ENCODE assay signal across 29 cellular contexts in the genomic region with DNA sequence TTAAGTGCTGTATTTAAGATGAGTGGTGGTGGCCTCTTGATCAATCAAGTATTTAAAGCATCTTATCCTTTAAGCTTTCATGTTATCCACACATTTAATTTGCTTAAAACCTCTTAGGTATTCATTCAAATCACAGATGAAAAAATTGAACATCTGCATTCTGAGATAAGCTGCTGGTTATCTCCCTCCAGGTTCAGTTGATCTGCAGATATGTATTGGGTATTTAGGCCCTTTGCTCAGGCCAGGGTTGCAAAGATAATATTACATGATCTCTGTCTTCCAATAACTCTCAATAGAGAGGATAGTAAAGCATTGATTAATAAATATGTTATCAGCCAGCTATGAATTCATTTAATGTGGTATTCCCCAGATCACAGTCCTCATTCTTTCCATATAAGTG. TPM values are rescaled to one million over a fixed set of nuclear protein-coding genes. Genes with fewer than 3 reads are reported as not detected.
DNase-seq lines count a peak whose midpoint lies in the region; ATAC-seq and TF ChIP-seq lines count a peak whose summit lies in the region.
"Had no signal": no experiment of that assay in that cellular context is flagged by ENCODE, and none has a peak within 500 bp of the region (broad histone marks: within the 10 kb centered on the region; RNA-seq: fewer than 3 reads in every experiment).

No MANE protein-coding gene starts in this region.

- H3K4me3 ChIP-seq in SK-N-SH (ENCODE audit: low read depth in 2 of 2, low read length in 1 of 2) (no peak overlapping the region), osteoblast (ENCODE audit: insufficient read depth, low read length) (no peak overlapping the region)
- H3K4me3 ChIP-seq: A549; BLaER1; BLaER1 treated with 17β-estradiol and CSF1 and Interleukin-3, amounts not matched to agents 10 nM and 100 nM had no signal

- no peaks in the 10 kb centered on the region for H3K27me3 ChIP-seq in SK-N-SH (ENCODE audit: insufficient read depth)
- no peaks in the 10 kb centered on the region for H3K27me3 ChIP-seq in osteoblast (ENCODE audit: insufficient read depth, low read length)
- H3K27me3 ChIP-seq: BE2C; BLaER1; BLaER1 treated with 17β-estradiol and CSF1 and Interleukin-3, amounts not matched to agents 10 nM and 100 nM had no signal

- TF ChIP-seq CTCF in SK-N-SH (IDR thresholded peaks at IDR 0.05) (no peak), osteoblast (IDR thresholded peaks at IDR 0.05; ENCODE audit: extremely low read depth, low read depth, low read length) (no peak)

- DNase-seq in SK-N-SH (no peak), osteoblast (ENCODE audit: insufficient read length, low spot score, missing footprints) (peak; percentile 11), GM19238 (ENCODE audit: insufficient read length, low spot score) (no peak)
- DNase-seq: 8988T; ACHN; AML-193; BE2C; C1 segment of cervical spinal cord; Caco-2; Calu3; CD4-positive, alpha-beta memory T cell; CD4-positive, alpha-beta T cell; CD4-positive, CD25-positive, alpha-beta regulatory T cell; CD8-positive, alpha-beta memory T cell; CD8-positive, alpha-beta T cell; COR-L47; DMS 273 treated with DMSO at 0.1 percent for 48 hours; DMS153; DMS53; DMS79; DMS79 treated with DMSO at 0.1 percent for 48 hours; DND-41; EL had no signal

- CTCF ChIA-PET in SK-N-SH (lab: Yijun Ruan, JAX): interaction anchor here (0.6 kb wide), 1 partner anchor 956 kb away, joined by 3 read pairs; no protein-coding TSS in a partner anchor

- no peaks in the 10 kb centered on the region for H3F3A ChIP-seq in SK-N-SH (replicated peaks; ENCODE audit: insufficient read depth)

- no peaks in the 10 kb centered on the region for H3K79me2 ChIP-seq in SK-N-SH (ENCODE audit: insufficient read depth)
- no peaks in the 10 kb centered on the region for H3K79me2 ChIP-seq in osteoblast (ENCODE audit: insufficient read depth, low read length)

- TF ChIP-seq RAD21 in SK-N-SH (IDR thresholded peaks at IDR 0.05; ENCODE audit: low read length): no peak

- ATAC-seq in SK-N-SH treated with all-trans-retinoic acid at 6 μM for 48 hours: no peak
- ATAC-seq: A549; CD8-positive, alpha-beta T cell had no signal

- H3K9me3 ChIP-seq in SK-N-SH (no peaks in the 10 kb centered on the region), osteoblast (ENCODE audit: low read depth, low read length) (no peaks in the 10 kb centered on the region)
- H3K9me3 ChIP-seq: A549; BE2C; BLaER1; BLaER1 treated with 17β-estradiol and CSF1 and Interleukin-3, amounts not matched to agents 10 nM and 100 nM; Caco-2 had no signal

- POLR2A ChIA-PET in SK-N-SH (lab: Yijun Ruan, JAX): no interaction called here

- H3K27ac ChIP-seq in SK-N-SH (ENCODE audit: low read depth in 2 of 2, low read length in 1 of 2) (no peak overlapping the region), osteoblast (ENCODE audit: low read depth, low read length) (no peak overlapping the region)
- H3K27ac ChIP-seq: 22Rv1; A549; BLaER1; BLaER1 treated with 17β-estradiol and CSF1 and Interleukin-3, amounts not matched to agents 10 nM and 100 nM; C4-2B had no signal

- H3K4me2 ChIP-seq in SK-N-SH: no peak overlapping the region
- no peak overlapping the region for H3K4me2 ChIP-seq in osteoblast (ENCODE audit: insufficient read depth, low read length)
- H3K4me2 ChIP-seq: A549; BLaER1; BLaER1 treated with 17β-estradiol and CSF1 and Interleukin-3, amounts not matched to agents 10 nM and 100 nM had no signal

- no peaks in the 10 kb centered on the region for H3K36me3 ChIP-seq in SK-N-SH (replicated peaks in 1 of 2; ENCODE audit: control insufficient read depth in 1 of 2, insufficient read depth in 2 of 2, low read length in 1 of 2)
- no peaks in the 10 kb centered on the region for H3K36me3 ChIP-seq in osteoblast (ENCODE audit: insufficient read depth, low read length)
- H3K36me3 ChIP-seq: BE2C; BLaER1; BLaER1 treated with 17β-estradiol and CSF1 and Interleukin-3, amounts not matched to agents 10 nM and 100 nM had no signal

- no peak overlapping the region for H3K9ac ChIP-seq in SK-N-SH
- H3K9ac ChIP-seq: BLaER1; BLaER1 treated with 17β-estradiol and CSF1 and Interleukin-3, amounts not matched to agents 10 nM and 100 nM had no signal

- H4K20me1 ChIP-seq in SK-N-SH (ENCODE audit: insufficient read depth) (no peaks in the 10 kb centered on the region), osteoblast (ENCODE audit: insufficient read depth, low read length) (no peaks in the 10 kb centered on the region)
- H4K20me1 ChIP-seq: BLaER1; BLaER1 treated with 17β-estradiol and CSF1 and Interleukin-3, amounts not matched to agents 10 nM and 100 nM had no signal

- TF ChIP-seq EP300 in SK-N-SH (IDR thresholded peaks at IDR 0.05; ENCODE audit: borderline replicate concordance in 1 of 2, low read depth in 1 of 2, low read length in 1 of 2): no peak; a peak in 1 of 4 replicates

- no peak overlapping the region for H2AFZ ChIP-seq in SK-N-SH (ENCODE audit: low read depth)
- H2AFZ ChIP-seq in osteoblast (ENCODE audit: low read length): no peak overlapping the region

- no peaks in the 10 kb centered on the region for H3K4me1 ChIP-seq in SK-N-SH (ENCODE audit: control insufficient read depth in 1 of 2, insufficient read depth in 2 of 2, low read depth in 1 of 2, low read length in 1 of 2)
- no peaks in the 10 kb centered on the region for H3K4me1 ChIP-seq in osteoblast (ENCODE audit: insufficient read depth, low read length)
- H3K4me1 ChIP-seq: A549; BE2C; BLaER1; BLaER1 treated with 17β-estradiol and CSF1 and Interleukin-3, amounts not matched to agents 10 nM and 100 nM; Caco-2 had no signal

- H3K9me2 ChIP-seq in SK-N-SH: no peaks in the 10 kb centered on the region

TF ChIP-seq in SK-N-SH, 30 proteins besides CTCF, POLR2A, EP300 and RAD21:
- peak; percentile 59 for TF ChIP-seq GATA2 (CRISPR knock-in tag; IDR thresholded peaks at IDR 0.05)
- TF ChIP-seq MXI1 (IDR thresholded peaks at IDR 0.05; ENCODE audit: low read depth, low read length): no peak
- TF ChIP-seq SMC3 (IDR thresholded peaks at IDR 0.05; ENCODE audit: low read depth, low read length): no peak
TF ChIP-seq in SK-N-SH: peak in this region for 1.

TF ChIP-seq in SK-N-SH treated with all-trans-retinoic acid at 6 μM for 48 hours, 23 proteins besides CTCF, POLR2A, EP300 and RAD21 (continues in another document):
- TF ChIP-seq, protein P1, sequence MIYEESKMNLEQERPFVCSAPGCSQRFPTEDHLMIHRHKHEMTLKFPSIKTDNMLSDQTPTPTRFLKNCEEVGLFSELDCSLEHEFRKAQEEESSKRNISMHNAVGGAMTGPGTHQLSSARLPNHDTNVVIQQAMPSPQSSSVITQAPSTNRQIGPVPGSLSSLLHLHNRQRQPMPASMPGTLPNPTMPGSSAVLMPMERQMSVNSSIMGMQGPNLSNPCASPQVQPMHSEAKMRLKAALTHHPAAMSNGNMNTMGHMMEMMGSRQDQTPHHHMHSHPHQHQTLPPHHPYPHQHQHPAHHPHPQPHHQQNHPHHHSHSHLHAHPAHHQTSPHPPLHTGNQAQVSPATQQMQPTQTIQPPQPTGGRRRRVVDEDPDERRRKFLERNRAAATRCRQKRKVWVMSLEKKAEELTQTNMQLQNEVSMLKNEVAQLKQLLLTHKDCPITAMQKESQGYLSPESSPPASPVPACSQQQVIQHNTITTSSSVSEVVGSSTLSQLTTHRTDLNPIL (CRISPR knock-in tag; IDR thresholded peaks at IDR 0.05; ENCODE audit: low read depth): no peak
- TF ChIP-seq TCF4 (CRISPR knock-in tag; IDR thresholded peaks at IDR 0.05; ENCODE audit: borderline replicate concordance): no peak
- TF ChIP-seq ZNF70 (CRISPR knock-in tag; IDR thresholded peaks at IDR 0.05): no peak
- no peak for TF ChIP-seq ARNTL (CRISPR knock-in tag; IDR thresholded peaks at IDR 0.05; ENCODE audit: borderline replicate concordance, low read depth)
- no peak for TF ChIP-seq OSR1 (CRISPR knock-in tag; IDR thresholded peaks at IDR 0.05)
- no peak for TF ChIP-seq ZNF565 (CRISPR knock-in tag; conservative IDR thresholded peaks at IDR 0.05; ENCODE audit: low read depth)
- TF ChIP-seq TOX (CRISPR knock-in tag; IDR thresholded peaks at IDR 0.05; ENCODE audit: borderline replicate concordance): no peak
- no peak for TF ChIP-seq ZC3H10 (CRISPR knock-in tag; IDR thresholded peaks at IDR 0.05)
- TF ChIP-seq ZFP3 (CRISPR knock-in tag; IDR thresholded peaks at IDR 0.05): no peak
- TF ChIP-seq, protein P2, sequence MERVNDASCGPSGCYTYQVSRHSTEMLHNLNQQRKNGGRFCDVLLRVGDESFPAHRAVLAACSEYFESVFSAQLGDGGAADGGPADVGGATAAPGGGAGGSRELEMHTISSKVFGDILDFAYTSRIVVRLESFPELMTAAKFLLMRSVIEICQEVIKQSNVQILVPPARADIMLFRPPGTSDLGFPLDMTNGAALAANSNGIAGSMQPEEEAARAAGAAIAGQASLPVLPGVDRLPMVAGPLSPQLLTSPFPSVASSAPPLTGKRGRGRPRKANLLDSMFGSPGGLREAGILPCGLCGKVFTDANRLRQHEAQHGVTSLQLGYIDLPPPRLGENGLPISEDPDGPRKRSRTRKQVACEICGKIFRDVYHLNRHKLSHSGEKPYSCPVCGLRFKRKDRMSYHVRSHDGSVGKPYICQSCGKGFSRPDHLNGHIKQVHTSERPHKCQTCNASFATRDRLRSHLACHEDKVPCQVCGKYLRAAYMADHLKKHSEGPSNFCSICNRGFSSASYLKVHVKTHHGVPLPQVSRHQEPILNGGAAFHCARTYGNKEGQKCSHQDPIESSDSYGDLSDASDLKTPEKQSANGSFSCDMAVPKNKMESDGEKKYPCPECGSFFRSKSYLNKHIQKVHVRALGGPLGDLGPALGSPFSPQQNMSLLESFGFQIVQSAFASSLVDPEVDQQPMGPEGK (CRISPR knock-in tag; IDR thresholded peaks at IDR 0.05; ENCODE audit: borderline replicate concordance): no peak
- TF ChIP-seq GLIS3 (CRISPR knock-in tag; IDR thresholded peaks at IDR 0.05): no peak
- no peak for TF ChIP-seq RARB (CRISPR knock-in tag; IDR thresholded peaks at IDR 0.05)
- TF ChIP-seq, protein P3, sequence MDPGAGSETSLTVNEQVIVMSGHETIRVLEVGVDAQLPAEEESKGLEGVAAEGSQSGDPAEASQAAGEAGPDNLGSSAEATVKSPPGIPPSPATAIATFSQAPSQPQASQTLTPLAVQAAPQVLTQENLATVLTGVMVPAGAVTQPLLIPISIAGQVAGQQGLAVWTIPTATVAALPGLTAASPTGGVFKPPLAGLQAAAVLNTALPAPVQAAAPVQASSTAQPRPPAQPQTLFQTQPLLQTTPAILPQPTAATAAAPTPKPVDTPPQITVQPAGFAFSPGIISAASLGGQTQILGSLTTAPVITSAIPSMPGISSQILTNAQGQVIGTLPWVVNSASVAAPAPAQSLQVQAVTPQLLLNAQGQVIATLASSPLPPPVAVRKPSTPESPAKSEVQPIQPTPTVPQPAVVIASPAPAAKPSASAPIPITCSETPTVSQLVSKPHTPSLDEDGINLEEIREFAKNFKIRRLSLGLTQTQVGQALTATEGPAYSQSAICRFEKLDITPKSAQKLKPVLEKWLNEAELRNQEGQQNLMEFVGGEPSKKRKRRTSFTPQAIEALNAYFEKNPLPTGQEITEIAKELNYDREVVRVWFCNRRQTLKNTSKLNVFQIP (CRISPR knock-in tag; IDR thresholded peaks at IDR 0.05; ENCODE audit: borderline replicate concordance, low read depth): no peak
- no peak for TF ChIP-seq ESRRG (CRISPR knock-in tag; IDR thresholded peaks at IDR 0.05)

RNA-seq across cellular contexts. Expression of a gene that starts 45.9 kb away (rescaled TPM):
- 5,258 and 5,462 TPM in 2 replicates for polyA plus RNA-seq in SK-N-SH (2012; rRNA removed)
- 5,646 and 5,854 TPM in 2 replicates for polyA plus RNA-seq in SK-N-SH (2012; cell fraction: cytosol; rRNA removed)
- polyA plus RNA-seq in SK-N-SH (2012; cell fraction: nucleus; rRNA removed): 941 and 1,201 TPM in 2 replicates
- total RNA-seq in osteoblast: 961 and 1,137 TPM in 2 replicates
